In genomic region chr7:105769951-105770628, GRCh38 we compare ENCODE assay signal across 10 cellular contexts.
A peak's percentile ranks its signal among the peaks of the same experiment; 100 is the strongest.
DNase-seq lines count a peak whose midpoint lies in the region; ATAC-seq and TF ChIP-seq lines count a peak whose summit lies in the region.
"Had no signal": no experiment of that assay in that cellular context is flagged by ENCODE, and none has a peak within 500 bp of the region (broad histone marks: within the 10 kb centered on the region; RNA-seq: fewer than 3 reads in every experiment).

No MANE protein-coding gene starts in this region.

- H3K27ac Mint-ChIP-seq in Calu3 (ENCODE audit: unreplicated experiment): no peak overlapping the region
- H3K27ac Mint-ChIP-seq in activated CD8-positive, alpha-beta memory T cell treated with anti-CD3 and anti-CD28 coated beads, Interleukin-2, amount 10 ng/mL, durations not matched to agents 7 days and 5 days: no peak overlapping the region

- no peaks in the 10 kb centered on the region for H3K9me3 ChIP-seq in HEK293 (ENCODE audit: control insufficient read depth, insufficient read depth, low read depth, low read length)
- H3K9me3 ChIP-seq in adipocyte (ENCODE audit: control insufficient read depth, low read length): peaks cover 5% of the 10 kb centered on the region
- no peaks in the 10 kb centered on the region for H3K9me3 ChIP-seq in muscle layer of duodenum (ENCODE audit: control insufficient read depth in 1 of 2, low read length in 2 of 2)

- H3K27me3 ChIP-seq in adipocyte (replicated peaks; ENCODE audit: control insufficient read depth, insufficient read depth, low read length) (no peaks in the 10 kb centered on the region), muscle layer of duodenum (ENCODE audit: low read depth, low read length) (no peaks in the 10 kb centered on the region)
- H3K27me3 ChIP-seq: heart right ventricle had no signal

- TF ChIP-seq CTCF in Calu3 (IDR thresholded peaks at IDR 0.05; ENCODE audit: unreplicated experiment): no peak
- no peak for TF ChIP-seq CTCF in HEK293 (tag by site-specific recombination; IDR thresholded peaks at IDR 0.05)

- H3K4me1 Mint-ChIP-seq in Calu3 (ENCODE audit: low read depth, unreplicated experiment): peaks cover 9% of the 10 kb centered on the region
- peaks cover 8% of the 10 kb centered on the region for H3K4me1 Mint-ChIP-seq in activated CD8-positive, alpha-beta memory T cell treated with anti-CD3 and anti-CD28 coated beads, Interleukin-2, amount 10 ng/mL, durations not matched to agents 7 days and 5 days

- H3K4me1 ChIP-seq in HEK293 (ENCODE audit: control insufficient read depth, insufficient read depth, low read length): no peaks in the 10 kb centered on the region
- H3K4me1 ChIP-seq in adipocyte (ENCODE audit: control insufficient read depth, insufficient read depth, low read length): peaks cover 22% of the 10 kb centered on the region
- peaks cover 5 to 16% of the 10 kb centered on the region in 2 donors for H3K4me1 ChIP-seq in muscle layer of duodenum (ENCODE audit: control insufficient read depth in 1 of 2, insufficient read depth in 2 of 2, low read length in 2 of 2)

- DNase-seq in Calu3 (peak; percentile 34), adipocyte (ENCODE audit: low read depth) (peak; percentile 43), left colon (no peak)
- DNase-seq in activated CD8-positive, alpha-beta memory T cell treated with anti-CD3 and anti-CD28 coated beads, Interleukin-2, amount 10 ng/mL, durations not matched to agents 7 days and 5 days: no peak
- no peak for DNase-seq in activated CD4-positive, alpha-beta T cell treated with anti-CD3 and anti-CD28 coated beads, Interleukin-2, amount 50 U/mL, for 1 hour
- DNase-seq: heart right ventricle, nucleus accumbens had no signal

- peak overlapping the region; percentile 18 for H3K9ac ChIP-seq in adipocyte (ENCODE audit: low read length)

- H3K36me3 ChIP-seq in HEK293 (ENCODE audit: control insufficient read depth in 2 of 2, insufficient read depth in 1 of 2, low read length in 2 of 2) (no peaks in the 10 kb centered on the region), adipocyte (ENCODE audit: control insufficient read depth, insufficient read depth, low read length, severe bottlenecking) (peaks cover 5% of the 10 kb centered on the region), muscle layer of duodenum (ENCODE audit: control insufficient read depth in 1 of 2, insufficient read depth in 2 of 2, low read length in 2 of 2) (no peaks in the 10 kb centered on the region)
- H3K36me3 ChIP-seq: heart right ventricle had no signal

- POLR2A ChIA-PET in HEK293 (lab: Yijun Ruan, JAX): no interaction called here

- H3K36me3 Mint-ChIP-seq in Calu3 (ENCODE audit: insufficient read depth, unreplicated experiment): no peaks in the 10 kb centered on the region
- H3K36me3 Mint-ChIP-seq in activated CD8-positive, alpha-beta memory T cell treated with anti-CD3 and anti-CD28 coated beads, Interleukin-2, amount 10 ng/mL, durations not matched to agents 7 days and 5 days: no peaks in the 10 kb centered on the region

- H3K27ac ChIP-seq in HEK293 (ENCODE audit: extremely low read depth, low read depth, low read length) (no peak overlapping the region), muscle layer of duodenum (ENCODE audit: low read length) (peak overlapping the region; percentile 39)
- H3K27ac ChIP-seq: heart right ventricle had no signal

- intact Hi-C loops in Calu3 (cut with micrococcal nuclease; ENCODE audit: unreplicated experiment) (loop anchor here (10.0 kb wide), 1 partner anchor 385 kb away; no protein-coding TSS in a partner anchor), left colon (cut with DNase I, micrococcal nuclease) (loop anchor here (10.0 kb wide), 3 partner anchors 235 to 275 kb away; no protein-coding TSS in a partner anchor)

- H3K9me3 Mint-ChIP-seq in Calu3 (ENCODE audit: low read depth, unreplicated experiment): no peaks in the 10 kb centered on the region
- H3K9me3 Mint-ChIP-seq in activated CD8-positive, alpha-beta memory T cell treated with anti-CD3 and anti-CD28 coated beads, Interleukin-2, amount 10 ng/mL, durations not matched to agents 7 days and 5 days (ENCODE audit: low read depth): no peaks in the 10 kb centered on the region

- no TSS peak for BruUV-seq in Calu3 (replicated peaks; lab: Mats Ljungman, UMichigan)

- no peaks in the 10 kb centered on the region for H3K27me3 Mint-ChIP-seq in Calu3 (ENCODE audit: unreplicated experiment)
- peaks cover 21% of the 10 kb centered on the region for H3K27me3 Mint-ChIP-seq in activated CD8-positive, alpha-beta memory T cell treated with anti-CD3 and anti-CD28 coated beads, Interleukin-2, amount 10 ng/mL, durations not matched to agents 7 days and 5 days

- CTCF ChIA-PET in Calu3 (lab: Charles Lee) (interaction anchor here (0.6 to 0.9 kb wide), 3 partner anchors 9 to 105 kb away, joined by 3 read pairs; no protein-coding TSS in a partner anchor), HEK293 (lab: Yijun Ruan, JAX) (interaction anchor here (0.7 to 2.3 kb wide), 4 partner anchors 9 to 274 kb away, joined by 3 to 11 read pairs (median 4); no protein-coding TSS in a partner anchor)
- CTCF ChIA-PET in activated CD8-positive, alpha-beta memory T cell treated with anti-CD3 and anti-CD28 coated beads, Interleukin-2, amount 10 ng/mL, durations not matched to agents 7 days and 5 days (lab: Charles Lee): interaction anchor here (1.3 kb wide), 2 partner anchors 9 to 114 kb away, joined by 3 read pairs; no protein-coding TSS in a partner anchor

- no peak for ATAC-seq in left colon
- no peak for ATAC-seq in activated CD8-positive, alpha-beta memory T cell treated with anti-CD3 and anti-CD28 coated beads, Interleukin-2, amount 10 ng/mL, durations not matched to agents 7 days and 5 days
- no peak for ATAC-seq in HG02852 (IDR thresholded peaks at IDR 0.05; ENCODE audit: unreplicated experiment)

- H3K4me3 Mint-ChIP-seq in Calu3 (ENCODE audit: low read depth, unreplicated experiment): no peak overlapping the region
- no peak overlapping the region for H3K4me3 Mint-ChIP-seq in activated CD8-positive, alpha-beta memory T cell treated with anti-CD3 and anti-CD28 coated beads, Interleukin-2, amount 10 ng/mL, durations not matched to agents 7 days and 5 days

- H3K4me3 ChIP-seq in HEK293 (ENCODE audit: low read depth, low read length): no peak overlapping the region
- H3K4me3 ChIP-seq in adipocyte (ENCODE audit: low read length): no peak overlapping the region
- no peak overlapping the region for H3K4me3 ChIP-seq in muscle layer of duodenum (ENCODE audit: low read depth in 1 of 2, low read length in 2 of 2)
- H3K4me3 ChIP-seq: heart right ventricle had no signal

TF ChIP-seq in HEK293, 187 proteins besides CTCF, POLR2A, EP300 and RAD21:
- TF ChIP-seq SP7 (tag by site-specific recombination; IDR thresholded peaks at IDR 0.05): peak; percentile 94
- no peak for TF ChIP-seq ZNF37A (tag by site-specific recombination; IDR thresholded peaks at IDR 0.05)
- TF ChIP-seq ZXDB (tag by site-specific recombination; IDR thresholded peaks at IDR 0.05): no peak
- no peak for TF ChIP-seq ZNF48 (tag by site-specific recombination; IDR thresholded peaks at IDR 0.05)
- no peak for TF ChIP-seq HOXC10 (CRISPR knock-in tag; IDR thresholded peaks at IDR 0.05)
- TF ChIP-seq, protein P1, sequence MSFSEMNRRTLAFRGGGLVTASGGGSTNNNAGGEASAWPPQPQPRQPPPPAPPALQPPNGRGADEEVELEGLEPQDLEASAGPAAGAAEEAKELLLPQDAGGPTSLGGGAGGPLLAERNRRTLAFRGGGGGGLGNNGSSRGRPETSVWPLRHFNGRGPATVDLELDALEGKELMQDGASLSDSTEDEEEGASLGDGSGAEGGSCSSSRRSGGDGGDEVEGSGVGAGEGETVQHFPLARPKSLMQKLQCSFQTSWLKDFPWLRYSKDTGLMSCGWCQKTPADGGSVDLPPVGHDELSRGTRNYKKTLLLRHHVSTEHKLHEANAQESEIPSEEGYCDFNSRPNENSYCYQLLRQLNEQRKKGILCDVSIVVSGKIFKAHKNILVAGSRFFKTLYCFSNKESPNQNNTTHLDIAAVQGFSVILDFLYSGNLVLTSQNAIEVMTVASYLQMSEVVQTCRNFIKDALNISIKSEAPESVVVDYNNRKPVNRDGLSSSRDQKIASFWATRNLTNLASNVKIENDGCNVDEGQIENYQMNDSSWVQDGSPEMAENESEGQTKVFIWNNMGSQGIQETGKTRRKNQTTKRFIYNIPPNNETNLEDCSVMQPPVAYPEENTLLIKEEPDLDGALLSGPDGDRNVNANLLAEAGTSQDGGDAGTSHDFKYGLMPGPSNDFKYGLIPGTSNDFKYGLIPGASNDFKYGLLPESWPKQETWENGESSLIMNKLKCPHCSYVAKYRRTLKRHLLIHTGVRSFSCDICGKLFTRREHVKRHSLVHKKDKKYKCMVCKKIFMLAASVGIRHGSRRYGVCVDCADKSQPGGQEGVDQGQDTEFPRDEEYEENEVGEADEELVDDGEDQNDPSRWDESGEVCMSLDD (tag by site-specific recombination; IDR thresholded peaks at IDR 0.05): no peak
- TF ChIP-seq, protein P2, sequence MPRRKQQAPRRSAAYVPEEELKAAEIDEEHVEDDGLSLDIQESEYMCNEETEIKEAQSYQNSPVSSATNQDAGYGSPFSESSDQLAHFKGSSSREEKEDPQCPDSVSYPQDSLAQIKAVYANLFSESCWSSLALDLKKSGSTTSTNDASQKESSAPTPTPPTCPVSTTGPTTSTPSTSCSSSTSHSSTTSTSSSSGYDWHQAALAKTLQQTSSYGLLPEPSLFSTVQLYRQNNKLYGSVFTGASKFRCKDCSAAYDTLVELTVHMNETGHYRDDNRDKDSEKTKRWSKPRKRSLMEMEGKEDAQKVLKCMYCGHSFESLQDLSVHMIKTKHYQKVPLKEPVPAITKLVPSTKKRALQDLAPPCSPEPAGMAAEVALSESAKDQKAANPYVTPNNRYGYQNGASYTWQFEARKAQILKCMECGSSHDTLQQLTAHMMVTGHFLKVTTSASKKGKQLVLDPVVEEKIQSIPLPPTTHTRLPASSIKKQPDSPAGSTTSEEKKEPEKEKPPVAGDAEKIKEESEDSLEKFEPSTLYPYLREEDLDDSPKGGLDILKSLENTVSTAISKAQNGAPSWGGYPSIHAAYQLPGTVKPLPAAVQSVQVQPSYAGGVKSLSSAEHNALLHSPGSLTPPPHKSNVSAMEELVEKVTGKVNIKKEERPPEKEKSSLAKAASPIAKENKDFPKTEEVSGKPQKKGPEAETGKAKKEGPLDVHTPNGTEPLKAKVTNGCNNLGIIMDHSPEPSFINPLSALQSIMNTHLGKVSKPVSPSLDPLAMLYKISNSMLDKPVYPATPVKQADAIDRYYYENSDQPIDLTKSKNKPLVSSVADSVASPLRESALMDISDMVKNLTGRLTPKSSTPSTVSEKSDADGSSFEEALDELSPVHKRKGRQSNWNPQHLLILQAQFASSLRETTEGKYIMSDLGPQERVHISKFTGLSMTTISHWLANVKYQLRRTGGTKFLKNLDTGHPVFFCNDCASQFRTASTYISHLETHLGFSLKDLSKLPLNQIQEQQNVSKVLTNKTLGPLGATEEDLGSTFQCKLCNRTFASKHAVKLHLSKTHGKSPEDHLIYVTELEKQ (tag by site-specific recombination; IDR thresholded peaks at IDR 0.05; ENCODE audit: borderline replicate concordance): no peak
TF ChIP-seq in HEK293: peak in this region for 1.

Comparison
In these comparisons a context has a peak if more than half of its experiments do, and no peak if none do; other contexts are left out.
1. DNase-seq: peak in Calu3 (single experiment) and adipocyte (single experiment); none in left colon (0 of 2), activated CD8-positive, alpha-beta memory T cell treated with anti-CD3 and anti-CD28 coated beads, Interleukin-2, amount 10 ng/mL, durations not matched to agents 7 days and 5 days (single experiment) and activated CD4-positive, alpha-beta T cell treated with anti-CD3 and anti-CD28 coated beads, Interleukin-2, amount 50 U/mL, for 1 hour (single experiment).